ENCODE assay signal across 10 cellular contexts in the genomic region with DNA sequence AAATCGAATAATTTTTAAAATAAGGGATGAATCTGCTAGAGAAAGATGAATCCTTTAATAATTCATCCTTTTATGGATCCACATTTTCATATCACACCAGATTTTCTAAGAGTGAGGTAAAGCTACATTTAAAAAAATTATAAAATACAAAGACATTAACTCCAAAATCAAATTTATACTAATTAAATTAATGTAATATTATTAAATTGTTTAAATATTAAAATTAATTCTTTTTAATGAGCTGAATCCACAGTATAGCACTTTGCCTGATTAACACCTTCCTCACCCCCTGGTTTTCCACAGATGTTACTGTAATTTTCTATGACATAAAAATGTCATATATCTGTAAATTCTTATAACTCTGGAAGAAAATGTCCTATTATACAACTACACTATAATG.
"Had no signal": no experiment of that assay in that cellular context is flagged by ENCODE, and none has a peak within 500 bp of the region (broad histone marks: within the 10 kb centered on the region; RNA-seq: fewer than 3 reads in every experiment).

No MANE protein-coding gene starts in this region.

- H2AFZ ChIP-seq: GM23338 had no signal

- H3K4me1 Mint-ChIP-seq: GM23338, H9, IgD-negative memory B cell had no signal

- H3K4me3 ChIP-seq: GM23338 had no signal

- H3K27ac ChIP-seq: HL-60, KMS-11 had no signal

- H3K27ac Mint-ChIP-seq: GM23338, H9, IgD-negative memory B cell had no signal

- H3K4me2 ChIP-seq: GM23338, KMS-11 had no signal

- ATAC-seq: GM23338, HepG2 had no signal

- H3K4me3 Mint-ChIP-seq: GM23338, H9, IgD-negative memory B cell had no signal

- DNase-seq: H9, HCEC 1CT, KBM-7 had no signal

- FAIRE-seq: H1, H54 had no signal

- H3K27me3 Mint-ChIP-seq: IgD-negative memory B cell had no signal
